ENCODE assay signal across 16 cellular contexts in genomic region chr1:203083463-203083921, GRCh38. TPM values are rescaled to one million over a fixed set of nuclear protein-coding genes. Genes with fewer than 3 reads are reported as not detected.
DNase-seq lines count a peak whose midpoint lies in the region; ATAC-seq and TF ChIP-seq lines count a peak whose summit lies in the region.
"Had no signal": no experiment of that assay in that cellular context is flagged by ENCODE, and none has a peak within 500 bp of the region (broad histone marks: within the 10 kb centered on the region; RNA-seq: fewer than 3 reads in every experiment).

No MANE protein-coding gene starts in this region.

- H4K20me1 ChIP-seq in PC-3 (ENCODE audit: low read length): no peaks in the 10 kb centered on the region

- POLR2A ChIA-PET in PC-3 (lab: Charles Lee; ENCODE audit: unreplicated experiment): no interaction called here

- TF ChIP-seq POLR2A in vagina (IDR thresholded peaks at IDR 0.05): no peak

- H3K9me2 ChIP-seq in PC-3 (replicated peaks; ENCODE audit: low read length): no peaks in the 10 kb centered on the region

- no peak overlapping the region for H3K27ac Mint-ChIP-seq in effector memory CD8-positive, alpha-beta T cell
- H3K27ac Mint-ChIP-seq: mesothelial cell of epicardium had no signal

- H3K27me3 Mint-ChIP-seq in effector memory CD8-positive, alpha-beta T cell: peaks cover 66 to 83% of the 10 kb centered on the region in 2 donors

- ATAC-seq in right cardiac atrium: no peak
- no peak for ATAC-seq in left cardiac atrium
- no peak for ATAC-seq in PC-3
- ATAC-seq in effector memory CD8-positive, alpha-beta T cell (replicated peaks): no peak

- TF ChIP-seq CTCF in PC-3 (conservative IDR thresholded peaks at IDR 0.05; ENCODE audit: low read depth, low read length) (peak; percentile 41), vagina (IDR thresholded peaks at IDR 0.05) (no peak)

- H3K9me3 Mint-ChIP-seq in effector memory CD8-positive, alpha-beta T cell: no peaks in the 10 kb centered on the region
- H3K9me3 Mint-ChIP-seq: mesothelial cell of epicardium had no signal

- H3K79me2 ChIP-seq in PC-3 (ENCODE audit: low read length): no peaks in the 10 kb centered on the region

- CTCF ChIA-PET in PC-3 (lab: Charles Lee): no interaction called here

- no peak overlapping the region for H3K4me3 ChIP-seq in right cardiac atrium (ENCODE audit: low read length)
- H3K4me3 ChIP-seq in PC-3 (ENCODE audit: low read length): no peak overlapping the region
- no peak overlapping the region for H3K4me3 ChIP-seq in vagina
- H3K4me3 ChIP-seq: coronary artery had no signal

- no peaks in the 10 kb centered on the region for H3K4me1 Mint-ChIP-seq in effector memory CD8-positive, alpha-beta T cell (ENCODE audit: low read depth in 2 of 2)

- 75% methylated on average over 11 of the region's 11 CpGs for WGBS in right cardiac atrium

- H3F3A ChIP-seq in PC-3 (ENCODE audit: low read length, unreplicated experiment): no peaks in the 10 kb centered on the region

- H3K9me3 ChIP-seq in right cardiac atrium (ENCODE audit: control insufficient read depth, low read length) (no peaks in the 10 kb centered on the region), PC-3 (ENCODE audit: low read length) (no peaks in the 10 kb centered on the region), vagina (no peaks in the 10 kb centered on the region)

- H3K27ac ChIP-seq in right cardiac atrium (ENCODE audit: low read length): peak overlapping the region; percentile 27
- H3K27ac ChIP-seq in PC-3 (ENCODE audit: low read length): no peak overlapping the region
- H3K27ac ChIP-seq in vagina: no peak overlapping the region
- H3K27ac ChIP-seq: coronary artery had no signal

- H3K9ac ChIP-seq in PC-3 (ENCODE audit: low read length): no peak overlapping the region

- H3K4me1 ChIP-seq in right cardiac atrium (ENCODE audit: control insufficient read depth, insufficient read depth, low read length) (peaks cover 2% of the 10 kb centered on the region), PC-3 (ENCODE audit: insufficient read depth, low read length) (no peaks in the 10 kb centered on the region), vagina (no peaks in the 10 kb centered on the region)

- intact Hi-C loops in right cardiac atrium (cut with DNase I): no loop called here
- intact Hi-C loops in left cardiac atrium (cut with DNase I): no loop called here
- intact Hi-C loops in PC-3 (cut with micrococcal nuclease): no loop called here
- intact Hi-C loops in vagina (cut with DNase I): no loop called here
- intact Hi-C loops in posterior vena cava (cut with DNase I): no loop called here

- DNase-seq in right cardiac atrium (no peak), left cardiac atrium (no peak), PC-3 (no peak), mesenteric fat pad (ENCODE audit: low spot score) (peak; percentile 72), vagina (ENCODE audit: extremely low spot score in 2 of 2) (peak; percentile 76 to 91), posterior vena cava (ENCODE audit: low spot score) (no peak)
- no peak for DNase-seq in stimulated activated CD4-positive, alpha-beta T cell treated with anti-CD3 and anti-CD28 coated beads, Interleukin-2, amount 100 ng/mL, for 24 hours
- DNase-seq in effector memory CD8-positive, alpha-beta T cell: no peak
- DNase-seq: activated gamma-delta T cell treated with Interleukin-2 at 50 U/mL for 16 hours, GDM1, glutamatergic neuron, NCI-H187, NCI-H524 had no signal

- H3K27me3 ChIP-seq in right cardiac atrium (ENCODE audit: control insufficient read depth, insufficient read depth) (no peaks in the 10 kb centered on the region), PC-3 (ENCODE audit: low read length) (peaks cover 29% of the 10 kb centered on the region), vagina (no peaks in the 10 kb centered on the region)

- H3K36me3 ChIP-seq in PC-3 (ENCODE audit: low read depth, low read length): no peaks in the 10 kb centered on the region
- no peaks in the 10 kb centered on the region for H3K36me3 ChIP-seq in vagina

- no TSS peak for BruUV-seq in PC-3 (replicated peaks; lab: Mats Ljungman, UMichigan)

- no peak overlapping the region for H3K4me2 ChIP-seq in PC-3 (ENCODE audit: low read length)

- no peaks in the 10 kb centered on the region for H3K36me3 Mint-ChIP-seq in effector memory CD8-positive, alpha-beta T cell (ENCODE audit: insufficient read depth)
- H3K36me3 Mint-ChIP-seq: mesothelial cell of epicardium had no signal

- H2AFZ ChIP-seq in PC-3 (ENCODE audit: low read length): no peak overlapping the region

- H3K4me3 Mint-ChIP-seq in effector memory CD8-positive, alpha-beta T cell: no peak overlapping the region
- H3K4me3 Mint-ChIP-seq: mesothelial cell of epicardium had no signal

RNA-seq across cellular contexts. Expression of gene MYOG, which starts 2.3 kb away (rescaled TPM):
- total RNA-seq in right cardiac atrium (not detected), left cardiac atrium (not detected), PC-3 (2014; rRNA removed) (not detected in 2 replicates), mesenteric fat pad (not detected), vagina (not detected), posterior vena cava (not detected)
- polyA plus RNA-seq in right cardiac atrium: not detected
- total RNA-seq: mesothelial cell of epicardium had no signal
- polyA plus RNA-seq: esophagus had no signal

RNA-seq across cellular contexts. Expression of gene ADORA1, which starts 44.0 kb away (rescaled TPM):
- total RNA-seq in right cardiac atrium: 10 to 100 TPM; 14.8 to 26.3 (median 22.5) TPM
- polyA plus RNA-seq in right cardiac atrium: 32.9 TPM
- 10 to 100 TPM; 19.9 to 27.9 TPM for total RNA-seq in left cardiac atrium
- 1.4 and 3.9 TPM in 2 replicates for total RNA-seq in PC-3 (2014; rRNA removed)
- total RNA-seq in mesenteric fat pad: 2.7 TPM
- 5.2 TPM for total RNA-seq in vagina
- total RNA-seq in posterior vena cava: 1 to 10 TPM in 1 of 2 donors, under 1 TPM in 1; 0.32 to 1.3 TPM

RNA-seq across cellular contexts. Expression of gene PPFIA4, which starts 57.2 kb away (rescaled TPM):
- total RNA-seq in right cardiac atrium (10 to 100 TPM; 14.0 to 50.3 (median 29.4) TPM), left cardiac atrium (10 to 100 TPM; 16.0 to 16.3 TPM), PC-3 (2014; rRNA removed) (3.4 and 12.1 TPM in 2 replicates), mesenteric fat pad (0.55 TPM), vagina (11.5 TPM), posterior vena cava (1 to 10 TPM; 2.0 to 3.1 TPM)
- polyA plus RNA-seq in right cardiac atrium: 29.3 TPM

Comparison
In these comparisons a context has a peak if more than half of its experiments do, and no peak if none do; other contexts are left out.
1. DNase-seq: peak in mesenteric fat pad (single experiment) and vagina (2 of 2); none in right cardiac atrium (0 of 3), left cardiac atrium (single experiment), PC-3 (single experiment), posterior vena cava (single experiment), stimulated activated CD4-positive, alpha-beta T cell treated with anti-CD3 and anti-CD28 coated beads, Interleukin-2, amount 100 ng/mL, for 24 hours (0 of 2) and effector memory CD8-positive, alpha-beta T cell (0 of 3).